ENCODE assay signal across 12 cellular contexts in genomic region chr4:148059617-148060180, GRCh38.
A peak's percentile ranks its signal among the peaks of the same experiment; 100 is the strongest.
DNase-seq lines count a peak whose midpoint lies in the region; ATAC-seq and TF ChIP-seq lines count a peak whose summit lies in the region.
"Had no signal": no experiment of that assay in that cellular context is flagged by ENCODE, and none has a peak within 500 bp of the region (broad histone marks: within the 10 kb centered on the region; RNA-seq: fewer than 3 reads in every experiment).

No MANE protein-coding gene starts in this region.

- H3K4me2 ChIP-seq in OCI-LY1 (ENCODE audit: low read length) (peak overlapping the region; percentile 66; the same call in 1 of the 2 replicates), skeletal muscle satellite cell (ENCODE audit: low read length) (peak overlapping the region; percentile 1)

- peak overlapping the region; percentile 84 for H3K27ac ChIP-seq in OCI-LY1 (ENCODE audit: low read depth, low read length, poor library complexity, severe bottlenecking)
- peak overlapping the region; percentile 90 for H3K27ac ChIP-seq in left ventricle myocardium inferior (replicated peaks)
- H3K27ac ChIP-seq in aorta (ENCODE audit: low read depth in 1 of 2, low read length in 2 of 2) = no peak overlapping the region
- H3K27ac ChIP-seq: gastroesophageal sphincter had no signal

- H3K9me3 ChIP-seq in OCI-LY1 (ENCODE audit: low read length) (no peaks in the 10 kb centered on the region), left ventricle myocardium inferior (replicated peaks) (no peaks in the 10 kb centered on the region), skeletal muscle satellite cell (replicated peaks; ENCODE audit: low read length) (no peaks in the 10 kb centered on the region), aorta (ENCODE audit: control insufficient read depth, low read length) (no peaks in the 10 kb centered on the region)
- H3K9me3 ChIP-seq: gastroesophageal sphincter had no signal

- no peak overlapping the region for H2AFZ ChIP-seq in OCI-LY1 (ENCODE audit: low read length)

- H3K79me2 ChIP-seq in OCI-LY1 (ENCODE audit: insufficient read depth, low read length) = no peaks in the 10 kb centered on the region

- H3K27me3 ChIP-seq in OCI-LY1 (ENCODE audit: insufficient read depth, low read length) = no peaks in the 10 kb centered on the region
- H3K27me3 ChIP-seq in left ventricle myocardium inferior (ENCODE audit: low read depth) = no peaks in the 10 kb centered on the region
- no peaks in the 10 kb centered on the region for H3K27me3 ChIP-seq in skeletal muscle satellite cell (ENCODE audit: control insufficient read depth, insufficient read depth, low read length)
- no peaks in the 10 kb centered on the region for H3K27me3 ChIP-seq in aorta (ENCODE audit: control insufficient read depth in 1 of 2, insufficient read depth in 2 of 2, low read length in 1 of 2)
- H3K27me3 ChIP-seq: gastroesophageal sphincter had no signal

- H3K9ac ChIP-seq in OCI-LY1 (ENCODE audit: low read length) (no peak overlapping the region), skeletal muscle satellite cell (ENCODE audit: low read depth, low read length) (no peak overlapping the region)

- TF ChIP-seq CTCF in OCI-LY1 (IDR thresholded peaks at IDR 0.05; ENCODE audit: low read length) (no peak), left ventricle myocardium inferior (IDR thresholded peaks at IDR 0.05; ENCODE audit: borderline replicate concordance) (no peak)

- H4K20me1 ChIP-seq in OCI-LY1 (ENCODE audit: insufficient read depth, low read length) = no peaks in the 10 kb centered on the region

- H3K27me3 Mint-ChIP-seq in activated T-cell treated with anti-CD3 and anti-CD28 coated beads, Interleukin-2, amount 50 U/mL, for 4 hours (ENCODE audit: low read depth) = no peaks in the 10 kb centered on the region

- H3K4me1 ChIP-seq in OCI-LY1 (ENCODE audit: insufficient read depth, low read length, severe bottlenecking) (peaks cover 86% of the 10 kb centered on the region), left ventricle myocardium inferior (peaks cover 84% of the 10 kb centered on the region), skeletal muscle satellite cell (ENCODE audit: control insufficient read depth, insufficient read depth, low read length) (peaks cover 24% of the 10 kb centered on the region), aorta (ENCODE audit: control insufficient read depth in 1 of 2, insufficient read depth in 2 of 2, low read length in 2 of 2) (peaks cover 0 to 2% of the 10 kb centered on the region in 2 donors)

- intact Hi-C loops in left ventricle myocardium inferior (cut with micrococcal nuclease) (no loop called here), aorta (cut with DNase I) (no loop called here)

- no peak for DNase-seq in activated T-cell treated with anti-CD3 and anti-CD28 coated beads, Interleukin-2, amount 50 U/mL, for 4 hours
- no peak for DNase-seq in activated T-cell treated with anti-CD3 and anti-CD28 coated beads, Interleukin-2, amount 50 U/mL, for 48 hours
- DNase-seq in left ventricle myocardium inferior (peak; percentile 43), NCI-H2029 treated with DMSO at 0.1 percent for 48 hours (lab: John Stamatoyannopoulos, UW) (no peak), aorta (no peak)
- DNase-seq: effector CD8-positive, alpha-beta T cell; kidney had no signal

- H3K4me3 ChIP-seq in OCI-LY1 (ENCODE audit: low read depth, low read length, poor library complexity, severe bottlenecking) = peak overlapping the region; percentile 17
- H3K4me3 ChIP-seq in left ventricle myocardium inferior = no peak overlapping the region
- H3K4me3 ChIP-seq in skeletal muscle satellite cell (ENCODE audit: low read length) = no peak overlapping the region
- no peak overlapping the region for H3K4me3 ChIP-seq in aorta (ENCODE audit: low read length in 2 of 2)
- H3K4me3 ChIP-seq: gastroesophageal sphincter, K562 had no signal

- no peaks in the 10 kb centered on the region for H3F3A ChIP-seq in OCI-LY1 (ENCODE audit: insufficient read depth, low read length)

- H3K4me1 Mint-ChIP-seq in activated T-cell treated with anti-CD3 and anti-CD28 coated beads, Interleukin-2, amount 50 U/mL, for 4 hours (ENCODE audit: low read depth) = peaks cover 67% of the 10 kb centered on the region

- H3K9me3 Mint-ChIP-seq in activated T-cell treated with anti-CD3 and anti-CD28 coated beads, Interleukin-2, amount 50 U/mL, for 4 hours = peaks cover 7% of the 10 kb centered on the region

- no peaks in the 10 kb centered on the region for H3K9me2 ChIP-seq in OCI-LY1 (ENCODE audit: low read depth, low read length)

- no peak for ATAC-seq in activated T-cell treated with anti-CD3 and anti-CD28 coated beads, Interleukin-2, amount 50 U/mL, for 4 hours
- no peak for ATAC-seq in GM19351 (IDR thresholded peaks at IDR 0.05; ENCODE audit: unreplicated experiment)
- no peak for ATAC-seq in aorta (ENCODE audit: low FRiP score)
- ATAC-seq: gastroesophageal sphincter, K562 had no signal

- WGBS in aorta, 2 donors = 29 to 41% methylated on average over 10 of the region's 10 CpGs

- H3K4me3 Mint-ChIP-seq in activated T-cell treated with anti-CD3 and anti-CD28 coated beads, Interleukin-2, amount 50 U/mL, for 4 hours = peak overlapping the region; percentile 15

- peaks cover 7% of the 10 kb centered on the region for H3K36me3 Mint-ChIP-seq in activated T-cell treated with anti-CD3 and anti-CD28 coated beads, Interleukin-2, amount 50 U/mL, for 4 hours (ENCODE audit: insufficient read depth)

- H3K36me3 ChIP-seq in OCI-LY1 (ENCODE audit: insufficient read depth, low read length) = no peaks in the 10 kb centered on the region
- H3K36me3 ChIP-seq in left ventricle myocardium inferior = peaks cover 15% of the 10 kb centered on the region
- peaks cover 17% of the 10 kb centered on the region for H3K36me3 ChIP-seq in skeletal muscle satellite cell (ENCODE audit: insufficient read depth, low read length)
- H3K36me3 ChIP-seq in aorta (ENCODE audit: control insufficient read depth in 1 of 2, insufficient read depth in 2 of 2, low read length in 1 of 2) = peaks cover 0 to 4% of the 10 kb centered on the region in 2 donors

Comparison
In these comparisons a context has a peak if more than half of its experiments do, and no peak if none do; other contexts are left out.
1. H3K27ac ChIP-seq: peak in OCI-LY1 (single experiment) and left ventricle myocardium inferior (single experiment); none in aorta (0 of 2).